In genomic region chr3:53412953-53413352, GRCh38 we compare ENCODE assay signal across 37 cellular contexts.
"Had no signal": no experiment of that assay in that cellular context is flagged by ENCODE, and none has a peak within 500 bp of the region (broad histone marks: within the 10 kb centered on the region; RNA-seq: fewer than 3 reads in every experiment).

No MANE protein-coding gene starts in this region.

- H3K27me3 Mint-ChIP-seq: activated T-cell treated with anti-CD3 and anti-CD28 coated beads, Interleukin-2, amount 50 U/mL, for 24 hours had no signal

- ATAC-seq: activated CD4-positive, alpha-beta T cell treated with anti-CD3 and anti-CD28 coated beads for 36 hours; activated CD4-positive, CD25-positive, alpha-beta regulatory T cell treated with anti-CD3 and anti-CD28 coated beads, Interleukin-2, amount 50 U/mL, for 24 hours; activated CD8-positive, alpha-beta memory T cell treated with anti-CD3 and anti-CD28 coated beads, Interleukin-2, amount 10 ng/mL, durations not matched to agents 7 days and 5 days; activated CD8-positive, alpha-beta T cell treated with anti-CD3 and anti-CD28 coated beads, Interleukin-2, amount 10 ng/mL, durations not matched to agents 7 days and 5 days; activated naive CD8-positive, alpha-beta T cell treated with anti-CD3 and anti-CD28 coated beads, Interleukin-2, amount 50 U/mL, for 24 hours had no signal

- DNase-seq: activated CD4-positive, alpha-beta memory T cell treated with anti-CD3 and anti-CD28 coated beads, Interleukin-2, amount 10 ng/mL, durations not matched to agents 7 days and 5 days; activated CD4-positive, alpha-beta T cell treated with anti-CD3 and anti-CD28 coated beads for 1 hour; activated CD4-positive, alpha-beta T cell treated with anti-CD3 and anti-CD28 coated beads for 36 hours; activated CD4-positive, alpha-beta T cell treated with anti-CD3 and anti-CD28 coated beads for 48 hours; activated CD4-positive, alpha-beta T cell treated with anti-CD3 and anti-CD28 coated beads, Interleukin-2, amount 10 ng/mL, durations not matched to agents 7 days and 5 days; activated CD4-positive, alpha-beta T cell treated with anti-CD3 and anti-CD28 coated beads, Interleukin-2, amount 50 U/mL, for 48 hours; activated CD4-positive, CD25-positive, alpha-beta regulatory T cell; activated CD8-positive, alpha-beta memory T cell treated with anti-CD3 and anti-CD28 coated beads for 24 hours; activated CD8-positive, alpha-beta memory T cell treated with anti-CD3 and anti-CD28 coated beads, Interleukin-2, amount 10 ng/mL, durations not matched to agents 7 days and 5 days; activated CD8-positive, alpha-beta memory T cell treated with anti-CD3 and anti-CD28 coated beads, Interleukin-2, amount 50 U/mL, for 48 hours; activated CD8-positive, alpha-beta T cell treated with anti-CD3 and anti-CD28 coated beads, Interleukin-2, amount 10 ng/mL, durations not matched to agents 7 days and 5 days; activated effector memory CD4-positive, alpha-beta T cell treated with Interleukin-2 at 50 U/mL for 16 hours; activated gamma-delta T cell; activated naive CD4-positive, alpha-beta T cell treated with anti-CD3 and anti-CD28 coated beads, Interleukin-2, amount 10 ng/mL, durations not matched to agents 7 days and 5 days; activated naive CD4-positive, alpha-beta T cell treated with Interleukin-2 at 50 U/mL for 16 hours; activated naive CD8-positive, alpha-beta T cell treated with anti-CD3 and anti-CD28 coated beads, Interleukin-2, amount 10 ng/mL, durations not matched to agents 7 days and 5 days; activated naive CD8-positive, alpha-beta T cell treated with anti-CD3 and anti-CD28 coated beads, Interleukin-2, amount 50 U/mL, for 24 hours; activated T-cell treated with anti-CD3 and anti-CD28 coated beads, Interleukin-2, amount 50 U/mL, for 24 hours; activated T-cell treated with anti-CD3 and anti-CD28 coated beads, Interleukin-2, amount 50 U/mL, for 48 hours; amygdala; anterior cingulate cortex; caudate nucleus; cerebellar nuclear complex; T-helper 2 cell; T-helper 9 cell had no signal

- H3K4me1 Mint-ChIP-seq: activated CD4-positive, alpha-beta memory T cell treated with anti-CD3 and anti-CD28 coated beads, Interleukin-2, amount 10 ng/mL, durations not matched to agents 7 days and 5 days; activated CD4-positive, alpha-beta T cell treated with anti-CD3 and anti-CD28 coated beads for 36 hours; activated CD4-positive, alpha-beta T cell treated with anti-CD3 and anti-CD28 coated beads, Interleukin-2, amount 10 ng/mL, durations not matched to agents 7 days and 5 days; activated CD8-positive, alpha-beta memory T cell treated with anti-CD3 and anti-CD28 coated beads, Interleukin-2, amount 10 ng/mL, durations not matched to agents 7 days and 5 days; activated naive CD4-positive, alpha-beta T cell treated with anti-CD3 and anti-CD28 coated beads, Interleukin-2, amount 10 ng/mL, durations not matched to agents 7 days and 5 days; activated naive CD4-positive, alpha-beta T cell treated with anti-CD3 and anti-CD28 coated beads, Interleukin-2, amount 50 U/mL, for 24 hours; activated naive CD8-positive, alpha-beta T cell treated with anti-CD3 and anti-CD28 coated beads, Interleukin-2, amount 10 ng/mL, durations not matched to agents 7 days and 5 days; activated naive CD8-positive, alpha-beta T cell treated with anti-CD3 and anti-CD28 coated beads, Interleukin-2, amount 50 U/mL, for 24 hours; brain; central memory CD8-positive, alpha-beta T cell had no signal

- FAIRE-seq: bronchial epithelial cell, TTC549 had no signal

- H3K27ac ChIP-seq: ascending aorta, cardiac muscle cell, VCaP had no signal

- H3K27me3 ChIP-seq: ascending aorta, cardiac muscle cell had no signal

- H3K4me1 ChIP-seq: ascending aorta had no signal

- H3K36me3 ChIP-seq: ascending aorta, cardiac muscle cell had no signal

- H3K4me3 ChIP-seq: ascending aorta, cardiac muscle cell had no signal

- H3K4me3 Mint-ChIP-seq: activated CD4-positive, alpha-beta memory T cell treated with anti-CD3 and anti-CD28 coated beads, Interleukin-2, amount 10 ng/mL, durations not matched to agents 7 days and 5 days; activated CD4-positive, alpha-beta T cell treated with anti-CD3 and anti-CD28 coated beads for 36 hours; activated CD4-positive, alpha-beta T cell treated with anti-CD3 and anti-CD28 coated beads, Interleukin-2, amount 10 ng/mL, durations not matched to agents 7 days and 5 days; activated CD8-positive, alpha-beta memory T cell treated with anti-CD3 and anti-CD28 coated beads, Interleukin-2, amount 10 ng/mL, durations not matched to agents 7 days and 5 days; activated CD8-positive, alpha-beta T cell treated with anti-CD3 and anti-CD28 coated beads, Interleukin-2, amount 10 ng/mL, durations not matched to agents 7 days and 5 days; activated naive CD4-positive, alpha-beta T cell treated with anti-CD3 and anti-CD28 coated beads, Interleukin-2, amount 10 ng/mL, durations not matched to agents 7 days and 5 days; activated naive CD4-positive, alpha-beta T cell treated with anti-CD3 and anti-CD28 coated beads, Interleukin-2, amount 50 U/mL, for 24 hours; activated naive CD8-positive, alpha-beta T cell; activated naive CD8-positive, alpha-beta T cell treated with anti-CD3 and anti-CD28 coated beads, Interleukin-2, amount 10 ng/mL, durations not matched to agents 7 days and 5 days; activated naive CD8-positive, alpha-beta T cell treated with anti-CD3 and anti-CD28 coated beads, Interleukin-2, amount 50 U/mL, for 24 hours; activated T-cell treated with anti-CD3 and anti-CD28 coated beads, Interleukin-2, amount 50 U/mL, for 24 hours; brain; central memory CD8-positive, alpha-beta T cell; T-helper 2 cell treated with Interferon-gamma antibody and Interleukin-4, amounts not matched to agents 5 μg/mL and 100 μg/mL, for 36 hours had no signal

- H3K27ac Mint-ChIP-seq: activated CD4-positive, alpha-beta memory T cell treated with anti-CD3 and anti-CD28 coated beads, Interleukin-2, amount 10 ng/mL, durations not matched to agents 7 days and 5 days; activated CD4-positive, alpha-beta T cell treated with anti-CD3 and anti-CD28 coated beads for 36 hours; activated CD4-positive, alpha-beta T cell treated with anti-CD3 and anti-CD28 coated beads, Interleukin-2, amount 10 ng/mL, durations not matched to agents 7 days and 5 days; activated CD8-positive, alpha-beta memory T cell treated with anti-CD3 and anti-CD28 coated beads, Interleukin-2, amount 10 ng/mL, durations not matched to agents 7 days and 5 days; activated CD8-positive, alpha-beta T cell treated with anti-CD3 and anti-CD28 coated beads, Interleukin-2, amount 10 ng/mL, durations not matched to agents 7 days and 5 days; activated naive CD4-positive, alpha-beta T cell treated with anti-CD3 and anti-CD28 coated beads, Interleukin-2, amount 10 ng/mL, durations not matched to agents 7 days and 5 days; activated naive CD4-positive, alpha-beta T cell treated with anti-CD3 and anti-CD28 coated beads, Interleukin-2, amount 50 U/mL, for 24 hours; activated naive CD8-positive, alpha-beta T cell; activated naive CD8-positive, alpha-beta T cell treated with anti-CD3 and anti-CD28 coated beads, Interleukin-2, amount 10 ng/mL, durations not matched to agents 7 days and 5 days; activated naive CD8-positive, alpha-beta T cell treated with anti-CD3 and anti-CD28 coated beads, Interleukin-2, amount 50 U/mL, for 24 hours; activated T-cell treated with anti-CD3 and anti-CD28 coated beads, Interleukin-2, amount 50 U/mL, for 24 hours; activated T-helper 2 cell treated with anti-CD3 and anti-CD28 coated beads, Interferon-gamma antibody, Interleukin-2, Interleukin-4, amounts not matched to agents 10 μg/mL and 5 μg/mL and 100 μg/mL, durations not matched to agents 14 hours and 24 hours and 36 hours; brain; T-helper 2 cell treated with Interferon-gamma antibody and Interleukin-4, amounts not matched to agents 5 μg/mL and 100 μg/mL, for 36 hours had no signal

- H3K36me3 Mint-ChIP-seq: activated CD8-positive, alpha-beta memory T cell treated with anti-CD3 and anti-CD28 coated beads, Interleukin-2, amount 10 ng/mL, durations not matched to agents 7 days and 5 days; activated naive CD8-positive, alpha-beta T cell treated with anti-CD3 and anti-CD28 coated beads, Interleukin-2, amount 10 ng/mL, durations not matched to agents 7 days and 5 days; brain had no signal
